Comparison of ENCODE assay signal across 7 cellular contexts in the genomic region with DNA sequence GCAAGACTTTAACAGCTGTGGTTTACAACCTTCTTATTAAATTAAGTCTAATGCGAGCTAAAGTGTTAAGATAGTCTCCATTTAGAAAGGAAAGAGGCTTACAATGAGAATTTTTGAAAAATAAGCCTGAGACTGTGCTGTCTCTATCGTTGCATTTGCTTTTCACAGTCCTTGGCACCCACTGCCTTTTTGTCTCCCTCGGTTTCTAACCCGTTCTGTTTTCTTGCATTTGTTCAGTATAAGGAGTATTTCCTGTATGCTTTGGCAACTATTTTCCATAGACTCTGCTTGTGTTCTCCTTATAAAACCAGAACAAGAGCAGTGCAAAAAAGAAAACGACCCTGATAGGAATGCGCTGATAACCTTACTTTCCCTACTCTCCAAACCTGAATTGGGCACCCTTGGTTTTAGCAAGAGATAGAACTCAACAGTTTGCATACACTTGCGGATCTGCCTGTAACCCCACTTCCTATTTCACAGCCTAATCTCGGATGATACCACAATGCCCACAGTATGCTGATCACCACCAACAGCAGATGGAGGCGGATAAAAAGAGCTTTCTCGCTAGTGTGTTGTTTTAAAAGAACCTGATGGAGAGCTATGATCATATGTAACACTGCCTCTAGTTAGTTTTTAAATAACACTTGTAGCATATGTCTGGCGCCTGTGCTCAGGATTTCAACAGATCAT. TPM values are rescaled to one million over a fixed set of nuclear protein-coding genes. Genes with fewer than 3 reads are reported as not detected.
DNase-seq lines count a peak whose midpoint lies in the region; ATAC-seq, FAIRE-seq and TF ChIP-seq lines count a peak whose summit lies in the region.

No MANE protein-coding gene starts in this region.

- POLR2A ChIA-PET in GM10248 (lab: Yijun Ruan, JAX): interaction anchor here (0.6 kb wide), 2 partner anchors 54 to 245 kb away, joined by 3 to 5 read pairs; no protein-coding TSS in a partner anchor

- peak; percentile 31 for DNase-seq in GM10248 (ENCODE audit: extremely low spot score)
- no peak for DNase-seq in H54 (ENCODE audit: insufficient read length, low spot score)
- peak; percentile 51 for DNase-seq in RPMI7951 (ENCODE audit: low read depth)
- DNase-seq in naive B cell: peak; percentile 38

- peaks cover 21 to 35% (median 26%) of the 10 kb centered on the region in 3 donors for H3K4me1 Mint-ChIP-seq in naive B cell

- CTCF ChIA-PET in GM10248 (lab: Yijun Ruan, JAX): interaction anchor here (1.0 to 2.2 kb wide), 6 partner anchors 9 to 69 kb away, joined by 3 to 10 read pairs (median 3); no protein-coding TSS in a partner anchor

- H3K27ac Mint-ChIP-seq in naive B cell: peak overlapping the region; percentile 12 to 92 (median 89)

- ATAC-seq in naive B cell (ENCODE audit: low read depth in 2 of 2) (peak; percentile 17 to 19), HG02840 (IDR thresholded peaks at IDR 0.05; ENCODE audit: low FRiP score, unreplicated experiment) (no peak), HG03139 (IDR thresholded peaks at IDR 0.05; ENCODE audit: unreplicated experiment) (no peak)

- TF ChIP-seq CTCF in GM10248 (IDR thresholded peaks at IDR 0.05; ENCODE audit: control extremely low read depth, extremely low read depth, low read depth, missing control alignments): no peak

- no peaks in the 10 kb centered on the region for H3K36me3 Mint-ChIP-seq in naive B cell

- no peaks in the 10 kb centered on the region for H3K27me3 Mint-ChIP-seq in naive B cell

- peak overlapping the region; percentile 33 for H3K27ac ChIP-seq in cingulate gyrus (ENCODE audit: low read depth, low read length)

- FAIRE-seq in H54 (lab: Jason Lieb, UNC): peak; percentile 74

- TF ChIP-seq POLR2A in H54 (IDR thresholded peaks at IDR 0.05; ENCODE audit: low read depth, low read length): no peak

- H3K4me3 Mint-ChIP-seq in naive B cell: peak overlapping the region; percentile 88 to 97 (median 94)

- H3K9me3 Mint-ChIP-seq in naive B cell: no peaks in the 10 kb centered on the region

RNA-seq across cellular contexts. Expression of a gene that starts 1.5 kb away (rescaled TPM):
- 47.9 and 61.4 TPM in 2 replicates for total RNA-seq in RPMI7951 (2014; rRNA removed; shearing (Covaris generic))
- polyA plus RNA-seq in naive B cell (ENCODE audit: low read depth in 6 of 6): 10 to 100 TPM; 13.1 to 18.2 (median 15.1) TPM

Comparison
In these comparisons a context has a peak if more than half of its experiments do, and no peak if none do; other contexts are left out.
1. ATAC-seq: peak in naive B cell (2 of 2); none in HG02840 (single experiment) and HG03139 (single experiment).